Comparison of ENCODE assay signal across 33 cellular contexts in the genomic region with DNA sequence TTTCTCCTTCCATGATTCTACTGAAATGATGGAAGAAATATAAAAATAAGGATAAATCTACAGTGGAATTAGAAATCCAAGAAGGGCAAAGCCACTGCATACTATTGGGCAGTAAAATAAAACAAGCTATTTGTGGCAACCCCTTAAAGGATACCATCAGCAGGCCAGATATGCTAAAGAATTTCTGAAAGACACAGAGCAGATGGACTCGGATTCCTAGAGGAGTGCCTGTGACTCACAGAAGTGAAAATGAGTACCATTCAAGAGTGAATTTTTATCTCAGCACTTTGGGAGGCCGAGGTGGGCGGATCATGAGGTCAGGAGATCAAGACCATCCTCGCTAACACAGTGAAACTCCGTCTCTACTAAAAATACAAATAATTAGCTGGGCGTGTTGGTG.
"Had no signal": no experiment of that assay in that cellular context is flagged by ENCODE, and none has a peak within 500 bp of the region (broad histone marks: within the 10 kb centered on the region; RNA-seq: fewer than 3 reads in every experiment).

No MANE protein-coding gene starts in this region.

- H3K36me3 ChIP-seq: adrenal gland, ascending aorta, brain microvascular endothelial cell, gastroesophageal sphincter, heart right ventricle, WERI-Rb-1 had no signal

- DNase-seq: activated B cell treated with CpG ODN at 0.5 μM for 24 hours; activated CD4-positive, alpha-beta T cell treated with anti-CD3 and anti-CD28 coated beads for 48 hours; activated CD4-positive, alpha-beta T cell treated with anti-CD3 and anti-CD28 coated beads, Interleukin-2, amount 50 U/mL, for 1 hour; activated CD4-positive, alpha-beta T cell treated with anti-CD3 and anti-CD28 coated beads, Interleukin-2, amount 50 U/mL, for 48 hours; activated CD8-positive, alpha-beta memory T cell treated with anti-CD3 and anti-CD28 coated beads for 24 hours; activated CD8-positive, alpha-beta T cell treated with anti-CD3 and anti-CD28 coated beads for 36 hours; activated effector memory CD4-positive, alpha-beta T cell treated with Interleukin-2 at 50 U/mL for 16 hours; activated gamma-delta T cell treated with Interleukin-2 at 50 U/mL for 16 hours; activated naive CD4-positive, alpha-beta T cell treated with anti-CD3 and anti-CD28 coated beads, Interleukin-2, amount 50 U/mL, for 16 hours; activated naive CD4-positive, alpha-beta T cell treated with Interleukin-2 at 50 U/mL for 16 hours; activated T-cell treated with anti-CD3 and anti-CD28 coated beads, Interleukin-2, amount 50 U/mL, for 4 hours; adrenal gland; brain microvascular endothelial cell; dorsolateral prefrontal cortex; effector memory CD4-positive, alpha-beta T cell; endodermal cell; foreskin melanocyte; heart right ventricle; T-helper 1 cell; T-helper 17 cell; T1000; WERI-Rb-1 had no signal

- H3K4me1 Mint-ChIP-seq: activated B cell treated with CpG ODN at 0.5 μM for 24 hours; activated T-helper 17 cell treated with anti-CD3 and anti-CD28 coated beads, Interleukin-2, amount 50 U/mL, for 72 hours; central memory CD8-positive, alpha-beta T cell; endodermal cell; T-helper 17 cell had no signal

- H3K27me3 Mint-ChIP-seq: activated B cell treated with CpG ODN at 0.5 μM for 24 hours; activated CD8-positive, alpha-beta T cell treated with anti-CD3 and anti-CD28 coated beads for 36 hours; activated naive CD8-positive, alpha-beta T cell; central memory CD8-positive, alpha-beta T cell; dendritic cell treated with granulocyte-macrophage colony-stimulating factor and Interleukin-4, amounts not matched to agents 40 ng/mL and 50 ng/mL, for 4 days; T-helper 17 cell had no signal

- H3K27ac ChIP-seq: adrenal gland, ascending aorta, brain microvascular endothelial cell, coronary artery, dorsolateral prefrontal cortex, gastroesophageal sphincter, heart right ventricle, WERI-Rb-1 had no signal

- H3K36me3 Mint-ChIP-seq: activated naive CD8-positive, alpha-beta T cell had no signal

- H3K4me3 ChIP-seq: adrenal gland, ascending aorta, coronary artery, dorsolateral prefrontal cortex, gastroesophageal sphincter, heart right ventricle had no signal

- FAIRE-seq: bronchial epithelial cell had no signal

- H3K9me3 ChIP-seq: adrenal gland, ascending aorta, gastroesophageal sphincter had no signal

- H3K27me3 ChIP-seq: adrenal gland, ascending aorta, brain microvascular endothelial cell, dorsolateral prefrontal cortex, gastroesophageal sphincter, heart right ventricle had no signal

- H3K27ac Mint-ChIP-seq: activated B cell treated with CpG ODN at 0.5 μM for 24 hours; activated CD8-positive, alpha-beta T cell treated with anti-CD3 and anti-CD28 coated beads for 36 hours; activated naive CD8-positive, alpha-beta T cell; activated T-helper 17 cell treated with anti-CD3 and anti-CD28 coated beads, Interleukin-2, amount 50 U/mL, for 72 hours; dendritic cell treated with granulocyte-macrophage colony-stimulating factor and Interleukin-4, amounts not matched to agents 40 ng/mL and 50 ng/mL, for 4 days; endodermal cell; T-helper 17 cell; T-helper 2 cell treated with Interferon-gamma antibody and Interleukin-4, amounts not matched to agents 5 μg/mL and 100 μg/mL, for 36 hours had no signal

- H3K9me3 Mint-ChIP-seq: activated B cell treated with CpG ODN at 0.5 μM for 24 hours; activated CD8-positive, alpha-beta T cell treated with anti-CD3 and anti-CD28 coated beads for 36 hours; T-helper 2 cell treated with Interferon-gamma antibody and Interleukin-4, amounts not matched to agents 5 μg/mL and 100 μg/mL, for 36 hours had no signal

- ATAC-seq: activated CD4-positive, CD25-positive, alpha-beta regulatory T cell treated with anti-CD3 and anti-CD28 coated beads, Interleukin-2, amount 50 U/mL, for 24 hours; activated CD8-positive, alpha-beta T cell treated with anti-CD3 and anti-CD28 coated beads for 36 hours; activated T-cell treated with anti-CD3 and anti-CD28 coated beads, Interleukin-2, amount 50 U/mL, for 4 hours; activated T-helper 17 cell treated with anti-CD3 and anti-CD28 coated beads, Interleukin-2, amount 50 U/mL, for 72 hours; esophagus mucosa; gastroesophageal sphincter; heart right ventricle; T-helper 17 cell had no signal

- H3K4me1 ChIP-seq: adrenal gland, ascending aorta, gastroesophageal sphincter, heart right ventricle had no signal

- H3K4me3 Mint-ChIP-seq: activated B cell treated with CpG ODN at 0.5 μM for 24 hours; activated CD8-positive, alpha-beta T cell treated with anti-CD3 and anti-CD28 coated beads for 36 hours; activated naive CD8-positive, alpha-beta T cell; activated T-cell treated with anti-CD3 and anti-CD28 coated beads, Interleukin-2, amount 50 U/mL, for 4 hours; activated T-helper 17 cell treated with anti-CD3 and anti-CD28 coated beads, Interleukin-2, amount 50 U/mL, for 72 hours; central memory CD8-positive, alpha-beta T cell; dendritic cell treated with granulocyte-macrophage colony-stimulating factor and Interleukin-4, amounts not matched to agents 40 ng/mL and 50 ng/mL, for 4 days; endodermal cell; T-helper 17 cell; T-helper 2 cell treated with Interferon-gamma antibody and Interleukin-4, amounts not matched to agents 5 μg/mL and 100 μg/mL, for 36 hours had no signal
